Comparison of ENCODE assay signal across 8 cellular contexts in genomic region chr2:230160112-230160660, GRCh38. TPM values are rescaled to one million over a fixed set of nuclear protein-coding genes. Genes with fewer than 3 reads are reported as not detected.
DNase-seq lines count a peak whose midpoint lies in the region; ATAC-seq and TF ChIP-seq lines count a peak whose summit lies in the region.

No MANE protein-coding gene starts in this region.

- no peaks in the 10 kb centered on the region for H3K9me3 Mint-ChIP-seq in mesothelial cell of epicardium

- H3K27ac Mint-ChIP-seq in mesothelial cell of epicardium: no peak overlapping the region

- no peaks in the 10 kb centered on the region for H3K27me3 Mint-ChIP-seq in mesothelial cell of epicardium (ENCODE audit: low read depth)

- no peak overlapping the region for H3K4me3 Mint-ChIP-seq in mesothelial cell of epicardium

- peak; percentile 28 for ATAC-seq in stimulated activated naive CD8-positive, alpha-beta T cell treated with anti-CD3 and anti-CD28 coated beads, Interleukin-15, Interleukin-2, amounts not matched to agents 100 U/mL and 50 U/mL, for 24 hours

- no peaks in the 10 kb centered on the region for H3K4me1 Mint-ChIP-seq in mesothelial cell of epicardium

- DNase-seq in NCI-H526 (lab: John Stamatoyannopoulos, UW) (peak; percentile 3 to 35), NCI-H526 treated with DMSO at 0.1 percent for 48 hours (lab: John Stamatoyannopoulos, UW) (no peak), NCI-H226 (peak; percentile 8), mesothelial cell of epicardium (ENCODE audit: low spot score in 2 of 2, unreplicated experiment in 2 of 2) (peak in 1 of 2 experiments; percentile 44), cerebellar nuclear complex (lab: John Stamatoyannopoulos, UW) (no peak)
- peak; percentile 21 to 25 for DNase-seq in activated CD4-positive, alpha-beta T cell treated with anti-CD3 and anti-CD28 coated beads, Interleukin-2, amount 50 U/mL, for 24 hours (ENCODE audit: low read depth in 1 of 2, low spot score in 1 of 2)
- peak; percentile 29 for DNase-seq in effector CD8-positive, alpha-beta T cell (lab: John Stamatoyannopoulos, UW)
- peak; percentile 55 for DNase-seq in stimulated activated naive CD8-positive, alpha-beta T cell treated with anti-CD3 and anti-CD28 coated beads, Interleukin-15, Interleukin-2, amounts not matched to agents 100 U/mL and 50 U/mL, for 24 hours

- H3K36me3 Mint-ChIP-seq in mesothelial cell of epicardium: no peaks in the 10 kb centered on the region

- peak; percentile 85 for TF ChIP-seq CTCF in mesothelial cell of epicardium (IDR thresholded peaks at IDR 0.05; ENCODE audit: unreplicated experiment)

RNA-seq across cellular contexts. Expression of gene SP110, which starts 59.6 kb away (rescaled TPM):
- 28.8 to 30.9 TPM (median 29.6 TPM) in 3 replicates for total RNA-seq in mesothelial cell of epicardium

Comparison
In these comparisons a context has a peak if more than half of its experiments do, and no peak if none do; other contexts are left out.
1. DNase-seq: peak in NCI-H526 (2 of 2), NCI-H226 (single experiment), activated CD4-positive, alpha-beta T cell treated with anti-CD3 and anti-CD28 coated beads, Interleukin-2, amount 50 U/mL, for 24 hours (2 of 2), effector CD8-positive, alpha-beta T cell (single experiment) and stimulated activated naive CD8-positive, alpha-beta T cell treated with anti-CD3 and anti-CD28 coated beads, Interleukin-15, Interleukin-2, amounts not matched to agents 100 U/mL and 50 U/mL, for 24 hours (single experiment); none in NCI-H526 treated with DMSO at 0.1 percent for 48 hours (single experiment) and cerebellar nuclear complex (0 of 2).